Comparison of ENCODE assay signal across 1 cellular context in the genomic region with DNA sequence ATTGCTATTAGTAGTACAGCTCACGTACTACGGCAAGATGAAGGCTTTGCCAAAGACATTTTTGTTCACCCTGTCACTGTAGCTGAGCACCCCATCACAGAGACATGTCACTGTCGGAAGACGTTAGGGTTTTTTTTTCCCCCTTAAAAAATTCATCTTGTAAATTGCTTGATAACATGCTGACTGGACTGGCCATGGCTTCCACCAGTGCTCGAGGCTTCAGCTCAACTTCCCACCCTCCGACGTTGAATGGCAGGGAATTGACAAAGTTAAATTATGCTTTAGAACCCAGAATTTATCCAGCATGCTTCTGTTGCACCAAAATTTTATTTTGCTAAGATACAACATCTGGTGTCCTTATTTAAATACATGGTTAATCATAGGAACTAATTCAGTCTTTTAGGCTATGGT.
A peak's percentile ranks its signal among the peaks of the same experiment; 100 is the strongest.
TF ChIP-seq lines count a peak whose summit lies in the region.

No MANE protein-coding gene starts in this region.

TF ChIP-seq in K562, 482 proteins besides CTCF, POLR2A, EP300 and RAD21 (continued from another document):
- TF ChIP-seq, protein P1, sequence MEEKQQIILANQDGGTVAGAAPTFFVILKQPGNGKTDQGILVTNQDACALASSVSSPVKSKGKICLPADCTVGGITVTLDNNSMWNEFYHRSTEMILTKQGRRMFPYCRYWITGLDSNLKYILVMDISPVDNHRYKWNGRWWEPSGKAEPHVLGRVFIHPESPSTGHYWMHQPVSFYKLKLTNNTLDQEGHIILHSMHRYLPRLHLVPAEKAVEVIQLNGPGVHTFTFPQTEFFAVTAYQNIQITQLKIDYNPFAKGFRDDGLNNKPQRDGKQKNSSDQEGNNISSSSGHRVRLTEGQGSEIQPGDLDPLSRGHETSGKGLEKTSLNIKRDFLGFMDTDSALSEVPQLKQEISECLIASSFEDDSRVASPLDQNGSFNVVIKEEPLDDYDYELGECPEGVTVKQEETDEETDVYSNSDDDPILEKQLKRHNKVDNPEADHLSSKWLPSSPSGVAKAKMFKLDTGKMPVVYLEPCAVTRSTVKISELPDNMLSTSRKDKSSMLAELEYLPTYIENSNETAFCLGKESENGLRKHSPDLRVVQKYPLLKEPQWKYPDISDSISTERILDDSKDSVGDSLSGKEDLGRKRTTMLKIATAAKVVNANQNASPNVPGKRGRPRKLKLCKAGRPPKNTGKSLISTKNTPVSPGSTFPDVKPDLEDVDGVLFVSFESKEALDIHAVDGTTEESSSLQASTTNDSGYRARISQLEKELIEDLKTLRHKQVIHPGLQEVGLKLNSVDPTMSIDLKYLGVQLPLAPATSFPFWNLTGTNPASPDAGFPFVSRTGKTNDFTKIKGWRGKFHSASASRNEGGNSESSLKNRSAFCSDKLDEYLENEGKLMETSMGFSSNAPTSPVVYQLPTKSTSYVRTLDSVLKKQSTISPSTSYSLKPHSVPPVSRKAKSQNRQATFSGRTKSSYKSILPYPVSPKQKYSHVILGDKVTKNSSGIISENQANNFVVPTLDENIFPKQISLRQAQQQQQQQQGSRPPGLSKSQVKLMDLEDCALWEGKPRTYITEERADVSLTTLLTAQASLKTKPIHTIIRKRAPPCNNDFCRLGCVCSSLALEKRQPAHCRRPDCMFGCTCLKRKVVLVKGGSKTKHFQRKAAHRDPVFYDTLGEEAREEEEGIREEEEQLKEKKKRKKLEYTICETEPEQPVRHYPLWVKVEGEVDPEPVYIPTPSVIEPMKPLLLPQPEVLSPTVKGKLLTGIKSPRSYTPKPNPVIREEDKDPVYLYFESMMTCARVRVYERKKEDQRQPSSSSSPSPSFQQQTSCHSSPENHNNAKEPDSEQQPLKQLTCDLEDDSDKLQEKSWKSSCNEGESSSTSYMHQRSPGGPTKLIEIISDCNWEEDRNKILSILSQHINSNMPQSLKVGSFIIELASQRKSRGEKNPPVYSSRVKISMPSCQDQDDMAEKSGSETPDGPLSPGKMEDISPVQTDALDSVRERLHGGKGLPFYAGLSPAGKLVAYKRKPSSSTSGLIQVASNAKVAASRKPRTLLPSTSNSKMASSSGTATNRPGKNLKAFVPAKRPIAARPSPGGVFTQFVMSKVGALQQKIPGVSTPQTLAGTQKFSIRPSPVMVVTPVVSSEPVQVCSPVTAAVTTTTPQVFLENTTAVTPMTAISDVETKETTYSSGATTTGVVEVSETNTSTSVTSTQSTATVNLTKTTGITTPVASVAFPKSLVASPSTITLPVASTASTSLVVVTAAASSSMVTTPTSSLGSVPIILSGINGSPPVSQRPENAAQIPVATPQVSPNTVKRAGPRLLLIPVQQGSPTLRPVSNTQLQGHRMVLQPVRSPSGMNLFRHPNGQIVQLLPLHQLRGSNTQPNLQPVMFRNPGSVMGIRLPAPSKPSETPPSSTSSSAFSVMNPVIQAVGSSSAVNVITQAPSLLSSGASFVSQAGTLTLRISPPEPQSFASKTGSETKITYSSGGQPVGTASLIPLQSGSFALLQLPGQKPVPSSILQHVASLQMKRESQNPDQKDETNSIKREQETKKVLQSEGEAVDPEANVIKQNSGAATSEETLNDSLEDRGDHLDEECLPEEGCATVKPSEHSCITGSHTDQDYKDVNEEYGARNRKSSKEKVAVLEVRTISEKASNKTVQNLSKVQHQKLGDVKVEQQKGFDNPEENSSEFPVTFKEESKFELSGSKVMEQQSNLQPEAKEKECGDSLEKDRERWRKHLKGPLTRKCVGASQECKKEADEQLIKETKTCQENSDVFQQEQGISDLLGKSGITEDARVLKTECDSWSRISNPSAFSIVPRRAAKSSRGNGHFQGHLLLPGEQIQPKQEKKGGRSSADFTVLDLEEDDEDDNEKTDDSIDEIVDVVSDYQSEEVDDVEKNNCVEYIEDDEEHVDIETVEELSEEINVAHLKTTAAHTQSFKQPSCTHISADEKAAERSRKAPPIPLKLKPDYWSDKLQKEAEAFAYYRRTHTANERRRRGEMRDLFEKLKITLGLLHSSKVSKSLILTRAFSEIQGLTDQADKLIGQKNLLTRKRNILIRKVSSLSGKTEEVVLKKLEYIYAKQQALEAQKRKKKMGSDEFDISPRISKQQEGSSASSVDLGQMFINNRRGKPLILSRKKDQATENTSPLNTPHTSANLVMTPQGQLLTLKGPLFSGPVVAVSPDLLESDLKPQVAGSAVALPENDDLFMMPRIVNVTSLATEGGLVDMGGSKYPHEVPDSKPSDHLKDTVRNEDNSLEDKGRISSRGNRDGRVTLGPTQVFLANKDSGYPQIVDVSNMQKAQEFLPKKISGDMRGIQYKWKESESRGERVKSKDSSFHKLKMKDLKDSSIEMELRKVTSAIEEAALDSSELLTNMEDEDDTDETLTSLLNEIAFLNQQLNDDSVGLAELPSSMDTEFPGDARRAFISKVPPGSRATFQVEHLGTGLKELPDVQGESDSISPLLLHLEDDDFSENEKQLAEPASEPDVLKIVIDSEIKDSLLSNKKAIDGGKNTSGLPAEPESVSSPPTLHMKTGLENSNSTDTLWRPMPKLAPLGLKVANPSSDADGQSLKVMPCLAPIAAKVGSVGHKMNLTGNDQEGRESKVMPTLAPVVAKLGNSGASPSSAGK (IDR thresholded peaks at IDR 0.05) = peak; percentile 58
- TF ChIP-seq RBBP5 (IDR thresholded peaks at IDR 0.05; ENCODE audit: borderline replicate concordance, insufficient read depth, low read length, poor library complexity, severe bottlenecking) = no peak
TF ChIP-seq in K562: peak in this region for 7.
